ENCODE assay signal across 8 cellular contexts in the genomic region with DNA sequence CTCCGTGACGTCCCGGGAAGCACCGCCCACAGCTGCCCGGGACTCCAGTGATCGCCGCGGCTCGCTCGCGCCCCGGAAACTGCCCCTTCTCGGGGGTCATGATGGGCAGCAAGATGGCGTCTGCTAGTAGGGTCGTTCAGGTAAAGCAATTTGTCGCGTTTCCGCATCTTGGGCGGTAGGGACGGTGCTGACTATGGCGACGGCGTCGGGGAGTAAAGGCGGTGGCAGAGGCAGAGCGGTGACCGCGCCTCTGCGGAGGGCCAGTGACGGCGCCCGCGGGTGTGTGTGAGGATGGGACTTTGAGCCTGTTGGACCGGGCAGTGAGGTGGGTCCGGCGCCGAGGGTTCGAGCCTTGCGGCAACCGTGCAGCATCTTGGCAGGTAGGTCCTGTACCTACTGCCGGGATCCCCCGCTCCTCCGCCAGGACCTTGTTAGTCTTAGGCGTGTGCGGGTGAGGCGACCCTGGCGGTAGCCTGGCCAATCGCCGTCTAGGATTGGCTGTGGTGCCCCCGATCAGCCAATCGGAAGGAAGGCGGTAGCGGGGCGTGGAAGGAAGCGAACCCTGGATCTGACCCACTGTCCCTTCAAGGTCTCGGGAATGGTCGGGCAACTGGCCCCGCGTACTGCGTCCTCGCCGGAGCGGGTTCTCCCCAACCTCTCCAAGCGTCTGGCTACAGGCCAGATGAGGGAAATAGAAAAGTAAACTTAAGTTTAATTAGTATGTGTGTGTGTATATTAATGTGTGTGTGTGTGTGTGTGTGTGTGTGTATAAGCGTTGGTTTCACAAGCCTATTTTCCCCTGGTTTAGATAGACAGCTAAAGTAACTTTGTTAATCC. TPM values are rescaled to one million over a fixed set of nuclear protein-coding genes. Genes with fewer than 3 reads are reported as not detected.
DNase-seq lines count a peak whose midpoint lies in the region; ATAC-seq and TF ChIP-seq lines count a peak whose summit lies in the region.

No MANE protein-coding gene starts in this region.

- no peaks in the 10 kb centered on the region for H3K4me1 ChIP-seq in HUES6 (ENCODE audit: control insufficient read depth, insufficient read depth, low read length)
- H3K4me1 ChIP-seq in OCI-LY1 (ENCODE audit: insufficient read depth, low read length, severe bottlenecking), result peaks cover 27% of the 10 kb centered on the region

- H3K36me3 ChIP-seq in HUES6 (ENCODE audit: control insufficient read depth, insufficient read depth, low read length) (peaks cover 15% of the 10 kb centered on the region), OCI-LY1 (ENCODE audit: insufficient read depth, low read length) (0 out of 2 replicates have a peak, but pooled peaks cover 5% of the 10 kb centered on the region)

- no peaks in the 10 kb centered on the region for H3F3A ChIP-seq in OCI-LY1 (ENCODE audit: insufficient read depth, low read length)

- H3K4me2 ChIP-seq in OCI-LY1 (ENCODE audit: low read length), result peak overlapping the region; percentile 81

- H3K79me2 ChIP-seq in OCI-LY1 (ENCODE audit: insufficient read depth, low read length), result peaks cover 16% of the 10 kb centered on the region

- ATAC-seq in GM21447 (IDR thresholded peaks at IDR 0.05; ENCODE audit: unreplicated experiment), result peak; percentile 91

- peak overlapping the region; percentile 92 for H3K9ac ChIP-seq in HUES6 (ENCODE audit: low read length)
- H3K9ac ChIP-seq in OCI-LY1 (ENCODE audit: low read length), result peak overlapping the region; percentile 80

- DNase-seq in DMS 273 (lab: John Stamatoyannopoulos, UW; ENCODE audit: unreplicated experiment), result peak; percentile 97
- DNase-seq in activated T-cell treated with anti-CD3 and anti-CD28 coated beads for 24 hours (ENCODE audit: low read depth), result peak; percentile 77
- peak; percentile 27 for DNase-seq in epithelial cell of prostate (ENCODE audit: low read depth, low spot score)
- DNase-seq in mucosa of gallbladder (ENCODE audit: low spot score), result peak; percentile 97
- DNase-seq in stimulated activated CD8-positive, alpha-beta memory T cell treated with anti-CD3 and anti-CD28 coated beads, Interleukin-4, amount 100 ng/mL, for 4 hours (ENCODE audit: low read depth in 2 of 2, low spot score in 1 of 2), result peak; percentile 55 to 57

- peaks cover 5% of the 10 kb centered on the region; the same call in 1 of the 2 replicates for H3K9me3 ChIP-seq in HUES6 (ENCODE audit: control insufficient read depth, insufficient read depth, low read depth, low read length)
- no peaks in the 10 kb centered on the region for H3K9me3 ChIP-seq in OCI-LY1 (ENCODE audit: low read length)

- peak overlapping the region; percentile 92 for H3K4me3 ChIP-seq in HUES6 (ENCODE audit: low read depth, low read length)
- H3K4me3 ChIP-seq in OCI-LY1 (ENCODE audit: low read depth, low read length, poor library complexity, severe bottlenecking), result peak overlapping the region; percentile 77

- H2AFZ ChIP-seq in OCI-LY1 (ENCODE audit: low read length), result no peak overlapping the region

- H3K9me2 ChIP-seq in OCI-LY1 (ENCODE audit: low read depth, low read length), result no peaks in the 10 kb centered on the region

- H4K20me1 ChIP-seq in OCI-LY1 (ENCODE audit: insufficient read depth, low read length), result no peaks in the 10 kb centered on the region

- H3K27me3 ChIP-seq in HUES6 (ENCODE audit: control insufficient read depth, insufficient read depth, low read length) (no peaks in the 10 kb centered on the region), OCI-LY1 (ENCODE audit: insufficient read depth, low read length) (no peaks in the 10 kb centered on the region)

- H3K27ac ChIP-seq in HUES6 (ENCODE audit: low read depth, low read length) (peak overlapping the region; percentile 68), OCI-LY1 (ENCODE audit: low read depth, low read length, poor library complexity, severe bottlenecking) (peak overlapping the region; percentile 72), epithelial cell of prostate (peak overlapping the region; percentile 67)

- no peak for TF ChIP-seq CTCF in OCI-LY1 (IDR thresholded peaks at IDR 0.05; ENCODE audit: low read length)

RNA-seq across cellular contexts. Expression of gene CDK7, which starts 16.7 kb away (rescaled TPM):
- 21.1 TPM for total RNA-seq in mucosa of gallbladder

RNA-seq across cellular contexts. Expression of gene CENPH, which starts 28.6 kb away (rescaled TPM):
- 1.8 TPM for total RNA-seq in mucosa of gallbladder

RNA-seq across cellular contexts. Expression of gene CCNB1, which starts 51.0 kb away (rescaled TPM):
- total RNA-seq in mucosa of gallbladder, result 8.1 TPM

Comparison
In these comparisons a context has a peak if more than half of its experiments do, and no peak if none do; other contexts are left out.
1. Peak in every context shown above with its lines: DNase-seq, ATAC-seq, H3K4me3 ChIP-seq and H3K27ac ChIP-seq.
2. DNase-seq: peak in every context shown above with its lines; median percentile 97 in DMS 273; 97 in mucosa of gallbladder; 77 in activated T-cell treated with anti-CD3 and anti-CD28 coated beads for 24 hours; 56 in stimulated activated CD8-positive, alpha-beta memory T cell treated with anti-CD3 and anti-CD28 coated beads, Interleukin-4, amount 100 ng/mL, for 4 hours; 27 in epithelial cell of prostate.